Comparison of ENCODE assay signal across 1 cellular context in genomic region chr7:99833289-99833877, GRCh38.
TF ChIP-seq lines count a peak whose summit lies in the region.

No MANE protein-coding gene starts in this region.

TF ChIP-seq in K562, 482 proteins besides CTCF, POLR2A, EP300 and RAD21 (continues in another document):
- no peak for TF ChIP-seq NFE2L1 (tag; IDR thresholded peaks at IDR 0.05; ENCODE audit: borderline replicate concordance, low read depth)
- TF ChIP-seq LCOR (CRISPR knock-in tag; IDR thresholded peaks at IDR 0.05): 0 out of 2 replicates have a peak, but pooled peaks have one; percentile 18
- TF ChIP-seq MAFK (IDR thresholded peaks at IDR 0.05; ENCODE audit: low read length): peak; percentile 27; the same call in 1 of the 2 replicates
- TF ChIP-seq, protein P1, sequence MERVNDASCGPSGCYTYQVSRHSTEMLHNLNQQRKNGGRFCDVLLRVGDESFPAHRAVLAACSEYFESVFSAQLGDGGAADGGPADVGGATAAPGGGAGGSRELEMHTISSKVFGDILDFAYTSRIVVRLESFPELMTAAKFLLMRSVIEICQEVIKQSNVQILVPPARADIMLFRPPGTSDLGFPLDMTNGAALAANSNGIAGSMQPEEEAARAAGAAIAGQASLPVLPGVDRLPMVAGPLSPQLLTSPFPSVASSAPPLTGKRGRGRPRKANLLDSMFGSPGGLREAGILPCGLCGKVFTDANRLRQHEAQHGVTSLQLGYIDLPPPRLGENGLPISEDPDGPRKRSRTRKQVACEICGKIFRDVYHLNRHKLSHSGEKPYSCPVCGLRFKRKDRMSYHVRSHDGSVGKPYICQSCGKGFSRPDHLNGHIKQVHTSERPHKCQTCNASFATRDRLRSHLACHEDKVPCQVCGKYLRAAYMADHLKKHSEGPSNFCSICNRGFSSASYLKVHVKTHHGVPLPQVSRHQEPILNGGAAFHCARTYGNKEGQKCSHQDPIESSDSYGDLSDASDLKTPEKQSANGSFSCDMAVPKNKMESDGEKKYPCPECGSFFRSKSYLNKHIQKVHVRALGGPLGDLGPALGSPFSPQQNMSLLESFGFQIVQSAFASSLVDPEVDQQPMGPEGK (CRISPR knock-in tag; IDR thresholded peaks at IDR 0.05; ENCODE audit: borderline replicate concordance): no peak
- TF ChIP-seq E2F6 (IDR thresholded peaks at IDR 0.05; ENCODE audit: borderline replicate concordance in 1 of 2, extremely low read depth in 1 of 2, insufficient read depth in 1 of 2, insufficient read length in 1 of 2, low read depth in 1 of 2, low read length in 1 of 2, poor library complexity in 1 of 2, severe bottlenecking in 1 of 2): no peak
- TF ChIP-seq POLR3A (IDR thresholded peaks at IDR 0.05; ENCODE audit: borderline replicate concordance, extremely low read depth, insufficient read depth, insufficient read length): no peak
- peak; percentile 87; the same call in 1 of the 2 replicates for TF ChIP-seq GATAD2A (IDR thresholded peaks at IDR 0.05)
- TF ChIP-seq ZNF696 (CRISPR knock-in tag; conservative IDR thresholded peaks at IDR 0.05): no peak
- no peak for TF ChIP-seq NONO (IDR thresholded peaks at IDR 0.05; ENCODE audit: low read depth in 2 of 2, low read length in 1 of 2)
- TF ChIP-seq KLF13 (tag; IDR thresholded peaks at IDR 0.05; ENCODE audit: borderline replicate concordance, low read depth): no peak
- no peak for TF ChIP-seq MEF2D (tag; conservative IDR thresholded peaks at IDR 0.05; ENCODE audit: low read depth)
- TF ChIP-seq MBD2 (IDR thresholded peaks at IDR 0.05; ENCODE audit: borderline replicate concordance, low read depth): peak; percentile 62; the same call in 1 of the 2 replicates
- TF ChIP-seq ZFP30 (CRISPR knock-in tag; IDR thresholded peaks at IDR 0.05; ENCODE audit: borderline replicate concordance): no peak
- TF ChIP-seq, protein P2, sequence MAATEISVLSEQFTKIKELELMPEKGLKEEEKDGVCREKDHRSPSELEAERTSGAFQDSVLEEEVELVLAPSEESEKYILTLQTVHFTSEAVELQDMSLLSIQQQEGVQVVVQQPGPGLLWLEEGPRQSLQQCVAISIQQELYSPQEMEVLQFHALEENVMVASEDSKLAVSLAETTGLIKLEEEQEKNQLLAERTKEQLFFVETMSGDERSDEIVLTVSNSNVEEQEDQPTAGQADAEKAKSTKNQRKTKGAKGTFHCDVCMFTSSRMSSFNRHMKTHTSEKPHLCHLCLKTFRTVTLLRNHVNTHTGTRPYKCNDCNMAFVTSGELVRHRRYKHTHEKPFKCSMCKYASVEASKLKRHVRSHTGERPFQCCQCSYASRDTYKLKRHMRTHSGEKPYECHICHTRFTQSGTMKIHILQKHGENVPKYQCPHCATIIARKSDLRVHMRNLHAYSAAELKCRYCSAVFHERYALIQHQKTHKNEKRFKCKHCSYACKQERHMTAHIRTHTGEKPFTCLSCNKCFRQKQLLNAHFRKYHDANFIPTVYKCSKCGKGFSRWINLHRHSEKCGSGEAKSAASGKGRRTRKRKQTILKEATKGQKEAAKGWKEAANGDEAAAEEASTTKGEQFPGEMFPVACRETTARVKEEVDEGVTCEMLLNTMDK (IDR thresholded peaks at IDR 0.05; ENCODE audit: borderline replicate concordance, insufficient read depth, low read depth, low read length, poor library complexity, severe bottlenecking): no peak
- TF ChIP-seq ZNF184 (CRISPR knock-in tag; IDR thresholded peaks at IDR 0.05): no peak
- peak; percentile 61 for TF ChIP-seq CCNT2 (IDR thresholded peaks at IDR 0.05; ENCODE audit: borderline replicate concordance, extremely low read depth, insufficient read length, low read depth, low read length)
- no peak for TF ChIP-seq TCF15 (CRISPR knock-in tag; IDR thresholded peaks at IDR 0.05)
- TF ChIP-seq HEY1 (CRISPR knock-in tag; IDR thresholded peaks at IDR 0.05; ENCODE audit: borderline replicate concordance): peak; percentile 54; the same call in 1 of the 2 replicates
- no peak for TF ChIP-seq ELK1 (CRISPR knock-in tag; IDR thresholded peaks at IDR 0.05)
- no peak for TF ChIP-seq ZBTB17 (CRISPR knock-in tag; IDR thresholded peaks at IDR 0.05)
- no peak for TF ChIP-seq ZFP1 (CRISPR knock-in tag; IDR thresholded peaks at IDR 0.05)
- TF ChIP-seq PHF8 (IDR thresholded peaks at IDR 0.05; ENCODE audit: borderline replicate concordance, low read length): no peak; the same call in 1 of the 2 replicates
- no peak for TF ChIP-seq KLF6 (CRISPR knock-in tag; IDR thresholded peaks at IDR 0.05; ENCODE audit: borderline replicate concordance)
- no peak for TF ChIP-seq CCAR2 (IDR thresholded peaks at IDR 0.05; ENCODE audit: low read depth, low read length)
- no peak for TF ChIP-seq MLX (CRISPR knock-in tag; conservative IDR thresholded peaks at IDR 0.05)
- TF ChIP-seq GATA2 (CRISPR knock-in tag; IDR thresholded peaks at IDR 0.05): peak; percentile 97
- peak; percentile 97 for TF ChIP-seq ZNF395 (CRISPR knock-in tag; IDR thresholded peaks at IDR 0.05)
- TF ChIP-seq, protein P3, sequence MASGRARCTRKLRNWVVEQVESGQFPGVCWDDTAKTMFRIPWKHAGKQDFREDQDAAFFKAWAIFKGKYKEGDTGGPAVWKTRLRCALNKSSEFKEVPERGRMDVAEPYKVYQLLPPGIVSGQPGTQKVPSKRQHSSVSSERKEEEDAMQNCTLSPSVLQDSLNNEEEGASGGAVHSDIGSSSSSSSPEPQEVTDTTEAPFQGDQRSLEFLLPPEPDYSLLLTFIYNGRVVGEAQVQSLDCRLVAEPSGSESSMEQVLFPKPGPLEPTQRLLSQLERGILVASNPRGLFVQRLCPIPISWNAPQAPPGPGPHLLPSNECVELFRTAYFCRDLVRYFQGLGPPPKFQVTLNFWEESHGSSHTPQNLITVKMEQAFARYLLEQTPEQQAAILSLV (tag; IDR thresholded peaks at IDR 0.05): peak; percentile 80
- peak; percentile 33 for TF ChIP-seq POLR2B (IDR thresholded peaks at IDR 0.05; ENCODE audit: low read depth, partially characterized antibody)
- peak; percentile 87 for TF ChIP-seq MTA3 (IDR thresholded peaks at IDR 0.05; ENCODE audit: borderline replicate concordance)
- peak; percentile 89 for TF ChIP-seq MYC (IDR thresholded peaks at IDR 0.05; ENCODE audit: low read depth, low read length)
- no peak; the same call in 1 of the 2 replicates for TF ChIP-seq MYC (CRISPR knock-in tag; IDR thresholded peaks at IDR 0.05; ENCODE audit: borderline replicate concordance, low read depth)
- TF ChIP-seq HMG20A (CRISPR knock-in tag; conservative IDR thresholded peaks at IDR 0.05): no peak
- TF ChIP-seq POLR2AphosphoS5 (IDR thresholded peaks at IDR 0.05; ENCODE audit: control insufficient read depth, insufficient read depth, low read depth, low read length): peak; percentile 97
- TF ChIP-seq, protein P4, sequence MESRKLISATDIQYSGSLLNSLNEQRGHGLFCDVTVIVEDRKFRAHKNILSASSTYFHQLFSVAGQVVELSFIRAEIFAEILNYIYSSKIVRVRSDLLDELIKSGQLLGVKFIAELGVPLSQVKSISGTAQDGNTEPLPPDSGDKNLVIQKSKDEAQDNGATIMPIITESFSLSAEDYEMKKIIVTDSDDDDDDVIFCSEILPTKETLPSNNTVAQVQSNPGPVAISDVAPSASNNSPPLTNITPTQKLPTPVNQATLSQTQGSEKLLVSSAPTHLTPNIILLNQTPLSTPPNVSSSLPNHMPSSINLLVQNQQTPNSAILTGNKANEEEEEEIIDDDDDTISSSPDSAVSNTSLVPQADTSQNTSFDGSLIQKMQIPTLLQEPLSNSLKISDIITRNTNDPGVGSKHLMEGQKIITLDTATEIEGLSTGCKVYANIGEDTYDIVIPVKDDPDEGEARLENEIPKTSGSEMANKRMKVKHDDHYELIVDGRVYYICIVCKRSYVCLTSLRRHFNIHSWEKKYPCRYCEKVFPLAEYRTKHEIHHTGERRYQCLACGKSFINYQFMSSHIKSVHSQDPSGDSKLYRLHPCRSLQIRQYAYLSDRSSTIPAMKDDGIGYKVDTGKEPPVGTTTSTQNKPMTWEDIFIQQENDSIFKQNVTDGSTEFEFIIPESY (CRISPR knock-in tag; IDR thresholded peaks at IDR 0.05): 0 out of 2 replicates have a peak, but pooled peaks have one; percentile 29
- TF ChIP-seq, protein P5, sequence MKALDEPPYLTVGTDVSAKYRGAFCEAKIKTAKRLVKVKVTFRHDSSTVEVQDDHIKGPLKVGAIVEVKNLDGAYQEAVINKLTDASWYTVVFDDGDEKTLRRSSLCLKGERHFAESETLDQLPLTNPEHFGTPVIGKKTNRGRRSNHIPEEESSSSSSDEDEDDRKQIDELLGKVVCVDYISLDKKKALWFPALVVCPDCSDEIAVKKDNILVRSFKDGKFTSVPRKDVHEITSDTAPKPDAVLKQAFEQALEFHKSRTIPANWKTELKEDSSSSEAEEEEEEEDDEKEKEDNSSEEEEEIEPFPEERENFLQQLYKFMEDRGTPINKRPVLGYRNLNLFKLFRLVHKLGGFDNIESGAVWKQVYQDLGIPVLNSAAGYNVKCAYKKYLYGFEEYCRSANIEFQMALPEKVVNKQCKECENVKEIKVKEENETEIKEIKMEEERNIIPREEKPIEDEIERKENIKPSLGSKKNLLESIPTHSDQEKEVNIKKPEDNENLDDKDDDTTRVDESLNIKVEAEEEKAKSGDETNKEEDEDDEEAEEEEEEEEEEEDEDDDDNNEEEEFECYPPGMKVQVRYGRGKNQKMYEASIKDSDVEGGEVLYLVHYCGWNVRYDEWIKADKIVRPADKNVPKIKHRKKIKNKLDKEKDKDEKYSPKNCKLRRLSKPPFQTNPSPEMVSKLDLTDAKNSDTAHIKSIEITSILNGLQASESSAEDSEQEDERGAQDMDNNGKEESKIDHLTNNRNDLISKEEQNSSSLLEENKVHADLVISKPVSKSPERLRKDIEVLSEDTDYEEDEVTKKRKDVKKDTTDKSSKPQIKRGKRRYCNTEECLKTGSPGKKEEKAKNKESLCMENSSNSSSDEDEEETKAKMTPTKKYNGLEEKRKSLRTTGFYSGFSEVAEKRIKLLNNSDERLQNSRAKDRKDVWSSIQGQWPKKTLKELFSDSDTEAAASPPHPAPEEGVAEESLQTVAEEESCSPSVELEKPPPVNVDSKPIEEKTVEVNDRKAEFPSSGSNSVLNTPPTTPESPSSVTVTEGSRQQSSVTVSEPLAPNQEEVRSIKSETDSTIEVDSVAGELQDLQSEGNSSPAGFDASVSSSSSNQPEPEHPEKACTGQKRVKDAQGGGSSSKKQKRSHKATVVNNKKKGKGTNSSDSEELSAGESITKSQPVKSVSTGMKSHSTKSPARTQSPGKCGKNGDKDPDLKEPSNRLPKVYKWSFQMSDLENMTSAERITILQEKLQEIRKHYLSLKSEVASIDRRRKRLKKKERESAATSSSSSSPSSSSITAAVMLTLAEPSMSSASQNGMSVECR (CRISPR knock-in tag; IDR thresholded peaks at IDR 0.05): no peak
- peak; percentile 96 for TF ChIP-seq NBN (IDR thresholded peaks at IDR 0.05; ENCODE audit: low read depth)
- no peak for TF ChIP-seq OTX1 (CRISPR knock-in tag; IDR thresholded peaks at IDR 0.05)
- no peak for TF ChIP-seq IRF2 (CRISPR knock-in tag; IDR thresholded peaks at IDR 0.05)
- peak; percentile 94 for TF ChIP-seq ZNF146 (CRISPR knock-in tag; IDR thresholded peaks at IDR 0.05; ENCODE audit: unreplicated experiment)
- no peak for TF ChIP-seq TAF1 (IDR thresholded peaks at IDR 0.05; ENCODE audit: control insufficient read depth, extremely low read depth, insufficient read depth, low read length, severe bottlenecking)
- no peak for TF ChIP-seq MCM2 (IDR thresholded peaks at IDR 0.05; ENCODE audit: low read depth)
- no peak for TF ChIP-seq U2AF2 (optimal IDR thresholded peaks at IDR 0.05; ENCODE audit: low read depth, low read length)
